Comparison of ENCODE assay signal across 8 cellular contexts in the genomic region with DNA sequence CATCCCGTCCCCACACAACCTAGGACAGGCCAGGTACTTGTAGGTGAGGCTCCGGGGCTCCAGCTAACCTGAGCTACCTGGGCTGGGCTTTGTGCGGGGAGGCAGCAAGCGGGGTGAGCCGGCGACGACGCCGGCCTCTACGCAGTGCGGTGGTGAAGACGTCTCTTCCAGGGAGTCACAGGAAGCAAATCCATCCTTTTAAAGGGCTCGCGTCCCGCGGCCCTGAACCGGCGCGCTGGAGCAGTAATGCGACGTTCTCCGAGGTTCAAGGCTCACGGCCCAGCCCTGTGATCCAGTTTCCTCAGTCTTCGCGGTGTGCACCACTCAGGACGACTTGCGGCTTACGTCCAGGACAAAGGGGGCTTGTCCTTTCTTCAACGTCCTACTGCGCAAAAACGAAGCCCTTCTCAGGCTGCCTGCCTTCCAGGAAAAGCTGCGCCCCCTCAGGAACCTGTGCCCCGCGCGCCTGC. TPM values are rescaled to one million over a fixed set of nuclear protein-coding genes. Genes with fewer than 3 reads are reported as not detected.
DNase-seq lines count a peak whose midpoint lies in the region; ATAC-seq and TF ChIP-seq lines count a peak whose summit lies in the region.

No MANE protein-coding gene starts in this region.

- peak overlapping the region; percentile 93 to 97 (median 96) for H3K27ac ChIP-seq in esophagus muscularis mucosa (replicated peaks in 1 of 4)

- peaks cover 20 to 48% (median 39%) of the 10 kb centered on the region in 4 donors for H3K4me1 ChIP-seq in esophagus muscularis mucosa

- peak overlapping the region; percentile 98 for H3K27ac Mint-ChIP-seq in type B pancreatic cell

- H3K36me3 Mint-ChIP-seq in type B pancreatic cell, result peaks cover 19% of the 10 kb centered on the region

- H3K9me3 Mint-ChIP-seq in type B pancreatic cell, result no peaks in the 10 kb centered on the region

- no peaks in the 10 kb centered on the region for H3K36me3 ChIP-seq in esophagus muscularis mucosa

- H3K27me3 Mint-ChIP-seq in type B pancreatic cell, result no peaks in the 10 kb centered on the region

- peak overlapping the region; percentile 90 to 98 (median 98) for H3K4me3 ChIP-seq in esophagus muscularis mucosa

- no peak for TF ChIP-seq EP300 in esophagus muscularis mucosa (IDR thresholded peaks at IDR 0.05)

- no peak for TF ChIP-seq CTCF in esophagus muscularis mucosa (IDR thresholded peaks at IDR 0.05)
- TF ChIP-seq CTCF in type B pancreatic cell (conservative IDR thresholded peaks at IDR 0.05), result no peak

- intact Hi-C loops in esophagus muscularis mucosa (cut with DNase I), result loop anchor here (5.0 to 10.0 kb wide), 4 partner anchors 133 to 310 kb away; no protein-coding TSS in a partner anchor

- peak; percentile 1 for ATAC-seq in HG02642 (IDR thresholded peaks at IDR 0.05; ENCODE audit: poor library complexity, unreplicated experiment)

- peak overlapping the region; percentile 93 for H3K4me3 Mint-ChIP-seq in type B pancreatic cell

- H3K9me3 ChIP-seq in esophagus muscularis mucosa, result no peaks in the 10 kb centered on the region

- under 1% methylated on average over 26 of the region's 35 CpGs for WGBS in esophagus muscularis mucosa

- peaks cover 36% of the 10 kb centered on the region for H3K4me1 Mint-ChIP-seq in type B pancreatic cell (ENCODE audit: unreplicated experiment)

- no peaks in the 10 kb centered on the region for H3K27me3 ChIP-seq in esophagus muscularis mucosa

- peak; percentile 12 for DNase-seq in NCI-H2227 treated with DMSO at 0.1 percent for 48 hours (lab: John Stamatoyannopoulos, UW)
- DNase-seq in NCI-H2227 (lab: John Stamatoyannopoulos, UW; ENCODE audit: unreplicated experiment), result no peak
- DNase-seq in NCI-H460 (ENCODE audit: extremely low read depth, low read depth), result peak; percentile 19
- DNase-seq in activated T-cell treated with anti-CD3 and anti-CD28 coated beads for 4 hours, result peak; percentile 8
- peak; percentile 92 for DNase-seq in esophagus muscularis mucosa (ENCODE audit: extremely low spot score)
- DNase-seq in myocyte (ENCODE audit: low read depth), result peak; percentile 21
- peak; percentile 69 for DNase-seq in type B pancreatic cell (ENCODE audit: extremely low spot score, unreplicated experiment)

- TF ChIP-seq POLR2A in esophagus muscularis mucosa (IDR thresholded peaks at IDR 0.05; ENCODE audit: low read depth), result peak; percentile 31

RNA-seq across cellular contexts. Expression of a gene that starts 0.5 kb away (rescaled TPM):
- total RNA-seq in NCI-H460 (2014; rRNA removed; shearing (Covaris generic)), result 47.6 and 58.4 TPM in 2 replicates
- polyA plus RNA-seq in NCI-H460 (2014; cell fraction: nucleus; rRNA removed), result 54.9 and 55.0 TPM in 2 replicates
- total RNA-seq in esophagus muscularis mucosa (100 to 1,000 TPM in 1 of 4 donors, 10 to 100 TPM in 3; 68.5 to 100 (median 81.5) TPM), myocyte (63.2 and 67.2 TPM in 2 replicates), type B pancreatic cell (ENCODE audit: low replicate concordance) (98.6 and 107 TPM in 2 replicates)
- 46.4 TPM for polyA plus RNA-seq in myocyte (2012)
